ENCODE assay signal across 8 cellular contexts in the genomic region with DNA sequence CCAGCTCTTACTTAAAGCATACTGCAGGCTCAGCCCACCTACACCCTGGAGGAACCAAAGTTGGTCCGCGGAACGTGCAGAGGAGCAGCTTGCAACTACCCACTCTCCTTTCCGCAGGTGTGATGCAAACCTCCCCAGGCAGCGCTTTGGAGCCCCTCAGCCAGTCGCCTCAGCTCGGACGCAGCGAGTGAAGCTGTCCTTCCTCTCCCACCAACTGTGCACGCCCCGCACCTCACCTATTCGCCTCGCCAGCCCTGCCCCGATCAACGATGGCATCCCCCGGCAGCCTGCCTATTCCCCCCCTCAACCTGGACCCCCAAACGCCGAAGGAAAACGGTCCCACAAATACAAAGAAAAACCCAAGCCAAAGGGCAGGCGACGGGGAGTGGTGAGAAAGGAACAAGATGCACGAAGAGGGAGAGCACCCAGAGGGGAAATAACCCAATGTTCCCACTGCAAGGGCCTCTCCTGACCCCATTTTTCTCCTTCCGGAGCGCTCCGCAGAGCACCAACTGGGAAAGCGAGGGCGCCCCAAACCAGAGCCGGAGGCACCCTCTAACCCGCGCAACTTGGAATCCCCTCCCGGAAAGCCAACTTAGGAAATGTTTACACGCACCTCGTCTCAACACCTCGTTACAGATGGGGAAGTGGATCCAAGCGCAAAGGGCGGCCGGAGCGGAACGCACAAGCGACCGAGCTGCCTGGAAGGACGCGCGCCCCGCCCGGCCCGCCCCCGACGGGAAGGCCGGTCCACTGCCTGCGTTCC. TPM values are rescaled to one million over a fixed set of nuclear protein-coding genes. Genes with fewer than 3 reads are reported as not detected.
DNase-seq lines count a peak whose midpoint lies in the region; ATAC-seq and TF ChIP-seq lines count a peak whose summit lies in the region.

No MANE protein-coding gene starts in this region.

- H3K9me3 ChIP-seq in mononuclear cell (ENCODE audit: low read depth, low read length) (no peaks in the 10 kb centered on the region), stomach (no peaks in the 10 kb centered on the region)

- TF ChIP-seq POLR2A in stomach (IDR thresholded peaks at IDR 0.05), result no peak

- WGBS in stomach, 5 donors, result 0 to 2% (median 1%) methylated on average over 30 to 51 of the region's 51 CpGs

- H3K27me3 ChIP-seq in mononuclear cell (ENCODE audit: insufficient read depth, low read length), result no peaks in the 10 kb centered on the region
- H3K27me3 ChIP-seq in stomach, result no peaks in the 10 kb centered on the region

- peaks cover 23% of the 10 kb centered on the region for H3K4me1 ChIP-seq in mononuclear cell (ENCODE audit: insufficient read depth, low read length)
- H3K4me1 ChIP-seq in stomach, result peaks cover 15 to 37% (median 24%) of the 10 kb centered on the region in 4 donors

- DNase-seq in NCI-H2171 treated with DMSO at 0.1 percent for 48 hours (lab: John Stamatoyannopoulos, UW) (peak; percentile 16), NCI-H2171 (lab: John Stamatoyannopoulos, UW) (no peak), NCI-H510A treated with DMSO at 0.1 percent for 48 hours (lab: John Stamatoyannopoulos, UW) (peak; percentile 42), activated T-cell treated with anti-CD3 and anti-CD28 coated beads for 1 hour (ENCODE audit: low read depth) (peak; percentile 16), epithelial cell of prostate (ENCODE audit: low read depth, low spot score) (no peak), stomach (peak; percentile 57)

- TF ChIP-seq CTCF in stomach (IDR thresholded peaks at IDR 0.05), result no peak

- ATAC-seq in HG02852 (IDR thresholded peaks at IDR 0.05; ENCODE audit: unreplicated experiment), result peak; percentile 51

- intact Hi-C loops in stomach (cut with DNase I; ENCODE audit: low total_unique reads), result no loop called here

- H3K36me3 ChIP-seq in stomach, result peaks cover 9 to 29% (median 28%) of the 10 kb centered on the region in 4 donors

- H3K27ac ChIP-seq in epithelial cell of prostate, result peak overlapping the region; percentile 87
- peak overlapping the region; percentile 94 to 98 (median 95) for H3K27ac ChIP-seq in stomach

- TF ChIP-seq EP300 in stomach (IDR thresholded peaks at IDR 0.05), result no peak

- H3K4me3 ChIP-seq in mononuclear cell (ENCODE audit: low read length) (peak overlapping the region; percentile 87), stomach (peak overlapping the region; percentile 70 to 97 (median 86))

RNA-seq across cellular contexts. Expression of a gene that starts 0.7 kb away (rescaled TPM):
- 29.2 TPM for total RNA-seq in mononuclear cell
- 10 to 100 TPM; 13.0 to 76.5 (median 49.0) TPM for total RNA-seq in stomach
- polyA plus RNA-seq in stomach, result 10 to 100 TPM; 11.2 to 21.5 (median 13.6) TPM

RNA-seq across cellular contexts. Expression of a gene that starts 0.7 kb away (rescaled TPM):
- total RNA-seq in mononuclear cell (6.3 TPM), stomach (10 to 100 TPM in 3 of 5 donors, 1 to 10 TPM in 2; 1.2 to 17.4 (median 11.0) TPM)
- polyA plus RNA-seq in stomach, result under 1 TPM; 0.15 to 0.75 (median 0.15) TPM

RNA-seq across cellular contexts. Expression of a gene that starts 17.5 kb away (rescaled TPM):
- total RNA-seq in mononuclear cell (102 TPM), stomach (100 to 1,000 TPM in 3 of 5 donors, 10 to 100 TPM in 2; 65.8 to 284 (median 106) TPM)
- 100 to 1,000 TPM in 1 of 3 donors, 10 to 100 TPM in 2; 65.2 to 165 (median 75.8) TPM for polyA plus RNA-seq in stomach

Comparison
In these comparisons a context has a peak if more than half of its experiments do, and no peak if none do; other contexts are left out.
1. DNase-seq: peak in NCI-H2171 treated with DMSO at 0.1 percent for 48 hours (single experiment), NCI-H510A treated with DMSO at 0.1 percent for 48 hours (single experiment), activated T-cell treated with anti-CD3 and anti-CD28 coated beads for 1 hour (single experiment) and stomach (single experiment); none in NCI-H2171 (single experiment) and epithelial cell of prostate (single experiment).